28 cellular contexts compared by ENCODE assay signal in the genomic region with DNA sequence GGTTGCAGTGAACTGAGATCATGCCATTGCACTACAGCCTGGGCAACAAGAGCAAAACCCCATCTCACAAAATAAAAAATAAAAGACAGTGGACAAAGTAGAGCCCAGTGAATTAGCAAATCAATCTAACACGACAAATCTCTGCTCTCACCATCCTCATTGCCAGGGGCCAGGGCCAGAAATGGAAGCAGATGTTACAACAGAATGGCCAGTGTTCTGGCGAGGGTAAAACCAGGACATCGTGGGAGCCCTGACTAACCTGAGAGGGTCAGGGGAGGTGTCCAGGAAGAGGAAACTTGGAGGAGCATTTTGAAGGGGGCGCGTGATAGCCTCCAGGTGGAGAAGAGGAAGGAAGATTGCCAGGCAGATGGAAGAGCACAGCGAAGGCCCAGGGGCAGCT.
"Had no signal": no experiment of that assay in that cellular context is flagged by ENCODE, and none has a peak within 500 bp of the region (broad histone marks: within the 10 kb centered on the region; RNA-seq: fewer than 3 reads in every experiment).

No MANE protein-coding gene starts in this region.

- H3K4me3 ChIP-seq: lower lobe of right lung, mucosa of descending colon, skin epidermis, vagina had no signal

- DNase-seq: activated CD4-positive, alpha-beta memory T cell treated with anti-CD3 and anti-CD28 coated beads for 36 hours; activated CD4-positive, alpha-beta T cell treated with anti-CD3 and anti-CD28 coated beads, Interleukin-2, amount 10 ng/mL, durations not matched to agents 24 days and 14 days; activated CD4-positive, CD25-positive, alpha-beta regulatory T cell treated with anti-CD3 and anti-CD28 coated beads, Interleukin-2, amount 50 U/mL, for 72 hours; activated gamma-delta T cell treated with Interleukin-2 at 50 U/mL for 16 hours; activated naive CD4-positive, alpha-beta T cell treated with anti-CD3 and anti-CD28 coated beads, Interleukin-2, amount 50 U/mL, for 16 hours; activated T-cell treated with anti-CD3 and anti-CD28 coated beads, Interleukin-2, amount 50 U/mL, for 4 hours; amniotic stem cell; dermis blood vessel endothelial cell; effector CD4-positive, alpha-beta T cell; head of caudate nucleus; hypothalamus; immature natural killer cell; lower lobe of right lung; stimulated activated CD4-positive, alpha-beta T cell treated with anti-CD3 and anti-CD28 coated beads, Interleukin-4, amount 100 ng/mL, for 24 hours had no signal

- H3K4me1 ChIP-seq: breast epithelium had no signal

- H3K27ac ChIP-seq: epithelial cell of prostate, neutrophil, VCaP had no signal

- H3K27me3 ChIP-seq: vagina had no signal

- H3K9me3 ChIP-seq: breast epithelium, lower lobe of right lung, mucosa of descending colon, neutrophil, vagina had no signal

- FAIRE-seq: colon, endometrium, TTC549 had no signal

- H3K36me3 ChIP-seq: breast epithelium, lower lobe of right lung, neutrophil, vagina had no signal

- ATAC-seq: activated T-cell treated with anti-CD3 and anti-CD28 coated beads, Interleukin-2, amount 50 U/mL, for 4 hours; activated T-helper 17 cell treated with anti-CD3 and anti-CD28 coated beads, Interleukin-2, amount 50 U/mL, for 72 hours; left lobe of liver; lower lobe of right lung; mucosa of descending colon; sciatic nerve; stimulated activated effector memory CD8-positive, alpha-beta T cell treated with anti-CD3 and anti-CD28 coated beads, Interleukin-12 subunit alpha, Interleukin-12 subunit beta, amount 100 ng/mL, for 72 hours had no signal
